10 cellular contexts compared by ENCODE assay signal in the genomic region with DNA sequence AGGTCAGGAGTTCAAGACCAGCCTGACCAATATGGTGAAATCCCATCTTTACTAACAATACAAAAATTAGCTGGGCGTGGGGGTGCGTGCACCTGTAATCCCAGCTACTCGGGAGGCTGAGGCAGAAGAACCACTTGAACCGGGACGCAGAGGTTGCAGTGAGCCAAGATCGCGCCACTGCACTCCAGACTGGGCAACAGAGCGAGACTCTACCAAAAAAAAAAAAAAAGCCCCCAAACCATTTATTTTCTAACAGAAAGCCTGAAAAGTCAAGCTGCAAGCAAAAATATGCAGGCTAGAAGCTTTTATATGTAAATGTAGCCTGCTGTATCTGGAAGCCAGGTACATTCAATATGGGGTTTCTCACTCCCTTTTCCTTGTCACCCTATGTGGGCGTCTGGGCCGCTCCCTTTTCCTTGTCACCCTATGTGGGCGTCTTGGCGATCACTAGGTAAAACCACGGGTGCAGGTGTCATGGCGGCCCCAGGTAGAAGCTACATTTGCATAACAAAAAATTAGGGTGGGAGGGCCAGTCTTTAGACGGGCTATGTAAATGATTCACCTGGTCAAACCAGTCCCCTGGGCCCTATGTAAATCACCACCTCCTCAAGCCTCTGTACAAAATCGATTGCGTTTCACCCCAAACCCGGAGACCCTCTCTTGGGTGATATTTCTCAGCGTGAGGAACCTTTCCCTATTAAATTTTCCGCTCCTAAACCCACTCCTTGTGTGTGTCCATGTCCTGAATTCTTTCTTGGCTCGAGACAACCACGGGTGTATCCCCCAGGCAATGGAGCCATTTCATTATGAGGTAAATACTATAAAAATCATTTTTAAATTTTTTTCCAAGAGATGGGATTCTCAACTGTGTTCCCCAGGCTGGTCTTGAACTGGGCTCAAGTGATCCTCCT. TPM values are rescaled to one million over a fixed set of nuclear protein-coding genes. Genes with fewer than 3 reads are reported as not detected.
DNase-seq lines count a peak whose midpoint lies in the region; ATAC-seq, FAIRE-seq and TF ChIP-seq lines count a peak whose summit lies in the region.
"Had no signal": no experiment of that assay in that cellular context is flagged by ENCODE, and none has a peak within 500 bp of the region (broad histone marks: within the 10 kb centered on the region; RNA-seq: fewer than 3 reads in every experiment).

No MANE protein-coding gene starts in this region.

- in situ Hi-C loops in HAP-1 (cut with MboI; ENCODE audit: low sequenced_read_pairs): loop anchor here (25.0 kb wide), 1 partner anchor 913 kb away; the partner anchor contains the start of gene RNASEH2B
- in situ Hi-C loops in astrocyte of the spinal cord (cut with HindIII; ENCODE audit: low sequenced_read_pairs): no loop called here

- peak overlapping the region; percentile 76; the same call in 2 of the 3 replicates for H3K4me3 ChIP-seq in A549
- H3K4me3 ChIP-seq in HAP-1: peak overlapping the region; percentile 95; the same call in 1 of the 2 replicates
- H3K4me3 ChIP-seq in astrocyte of the spinal cord (ENCODE audit: low read depth, low read length): peak overlapping the region; percentile 90
- H3K4me3 ChIP-seq in mesodermal cell (ENCODE audit: extremely low read depth, insufficient read depth, low read length, poor library complexity, severe bottlenecking): peak overlapping the region; percentile 79
- no peak overlapping the region for H3K4me3 ChIP-seq in ovary

- TF ChIP-seq POLR2A in A549 (IDR thresholded peaks at IDR 0.05; ENCODE audit: low read length): no peak
- TF ChIP-seq POLR2A in ovary (IDR thresholded peaks at IDR 0.05): no peak

- no peak for ATAC-seq in A549

- DNase-seq in A549 (ENCODE audit: low read depth in 1 of 2, low spot score in 1 of 2) (no peak), HAP-1 (ENCODE audit: low spot score in 2 of 2) (no peak), astrocyte of the spinal cord (ENCODE audit: low read depth, low spot score) (no peak), NCI-H2171 treated with DMSO at 0.1 percent for 48 hours (lab: John Stamatoyannopoulos, UW) (no peak), cerebellar nuclear complex (lab: John Stamatoyannopoulos, UW) (no peak), CD1c-positive myeloid dendritic cell (ENCODE audit: extremely low spot score) (no peak), ovary (no peak)
- DNase-seq: GDM1, NCI-H187 treated with DMSO at 0.1 percent for 48 hours had no signal

- peak overlapping the region; percentile 99 for H3K4me2 ChIP-seq in A549

- TF ChIP-seq EP300 in A549 (IDR thresholded peaks at IDR 0.05): no peak
- no peak for TF ChIP-seq EP300 in ovary (IDR thresholded peaks at IDR 0.05)

- no peak for FAIRE-seq in A549 (lab: Jason Lieb, UNC)

- TF ChIP-seq CTCF in A549 (IDR thresholded peaks at IDR 0.05): no peak
- TF ChIP-seq CTCF in astrocyte of the spinal cord (IDR thresholded peaks at IDR 0.05; ENCODE audit: low read depth, low read length): no peak
- no peak for TF ChIP-seq CTCF in ovary (IDR thresholded peaks at IDR 0.05)

- no peak overlapping the region for H3K27ac ChIP-seq in A549
- no peak overlapping the region for H3K27ac ChIP-seq in mesodermal cell (ENCODE audit: low read depth, low read length, severe bottlenecking)
- H3K27ac ChIP-seq in ovary: no peak overlapping the region

- H3K36me3 ChIP-seq in HAP-1 (replicated peaks) (peaks cover 46% of the 10 kb centered on the region), mesodermal cell (ENCODE audit: control insufficient read depth, insufficient read depth, low read length) (peaks cover 48% of the 10 kb centered on the region), ovary (no peaks in the 10 kb centered on the region)

- H3K9me3 ChIP-seq in A549 (no peaks in the 10 kb centered on the region), HAP-1 (no peaks in the 10 kb centered on the region), mesodermal cell (ENCODE audit: control insufficient read depth, low read length) (no peaks in the 10 kb centered on the region), ovary (no peaks in the 10 kb centered on the region)

- no peak for TF ChIP-seq RAD21 in A549 (conservative IDR thresholded peaks at IDR 0.05 in 1 of 2, IDR thresholded peaks at IDR 0.05 in 1 of 2)

- H3K27me3 ChIP-seq in HAP-1 (ENCODE audit: low read depth): no peaks in the 10 kb centered on the region
- H3K27me3 ChIP-seq in ovary: no peaks in the 10 kb centered on the region

- WGBS in A549 (ENCODE audit: missing lambda C conversion rate): 84% methylated on average over 20 of the region's 22 CpGs
- 83 to 84% methylated on average over 8 to 13 of the region's 22 CpGs for WGBS in mesodermal cell (ENCODE audit: insufficient coverage in 2 of 2), 2 experiments
- WGBS in ovary, 3 donors: 79 to 86% (median 80%) methylated on average over 22 of the region's 22 CpGs

- POLR2A ChIA-PET in A549 (lab: Yijun Ruan, JAX): interaction anchor here (2.7 kb wide), 1 partner anchor 126 kb away, joined by 16 read pairs; no protein-coding TSS in a partner anchor

- H3K4me1 ChIP-seq in A549: peaks cover 24% of the 10 kb centered on the region
- H3K4me1 ChIP-seq in HAP-1: peaks cover 18% of the 10 kb centered on the region
- peaks cover 16% of the 10 kb centered on the region for H3K4me1 ChIP-seq in mesodermal cell (ENCODE audit: control insufficient read depth, insufficient read depth, low read length, poor library complexity, severe bottlenecking)
- peaks cover 3% of the 10 kb centered on the region for H3K4me1 ChIP-seq in ovary (ENCODE audit: insufficient read depth)

- CTCF ChIA-PET in A549 (lab: Yijun Ruan, JAX): interaction anchor here (0.6 to 2.6 kb wide), 4 partner anchors 82 to 802 kb away, joined by 3 to 22 read pairs (median 6); no protein-coding TSS in a partner anchor

- intact Hi-C loops in ovary (cut with DNase I): loop anchor here in 2 of 4 donors (5.0 to 10.0 kb wide), 3 partner anchors 64 to 128 kb away; partner anchors contain the start of gene SPRYD7 (in 1 of the 2)

TF ChIP-seq in A549, 52 proteins besides CTCF, POLR2A, EP300 and RAD21:
- TF ChIP-seq JUNB (IDR thresholded peaks at IDR 0.05) (no peak), TP53 (CRISPR knock-in tag; IDR thresholded peaks at IDR 0.05) (no peak)

RNA-seq across cellular contexts. Expression of gene TRIM13, which starts 2.1 kb away (rescaled TPM):
- 22.4 and 23.0 TPM in 2 replicates for polyA plus RNA-seq in A549 (2011; rRNA removed)
- 4.9 and 5.4 TPM in 2 replicates for polyA plus RNA-seq in A549 (2012; cell fraction: cytosol; rRNA removed)
- polyA plus RNA-seq in A549 (2012; cell fraction: nucleus; rRNA removed): 3.2 and 5.2 TPM in 2 replicates
- 10.2 to 12.5 TPM (median 10.9 TPM) in 3 replicates for polyA plus RNA-seq in A549 (2017; fragmentation: RNase III; extraction: RNeasy Plus Mini Kit Qiagen cat#74134 plus additional on column Dnase treatment)
- polyA minus RNA-seq in A549 (2011; rRNA and poly(A)+ RNA removed): 8.7 and 10.4 TPM in 2 replicates
- 37.4 TPM for polyA plus RNA-seq in mesodermal cell (2013, experiment 1 of 2)
- polyA plus RNA-seq in mesodermal cell (2013, experiment 2 of 2): 35.8 TPM
- total RNA-seq in ovary: 10 to 100 TPM; 14.5 to 27.9 (median 25.5) TPM
- 10 to 100 TPM; 20.1 to 23.6 TPM for polyA plus RNA-seq in ovary

RNA-seq across cellular contexts. Expression of gene KCNRG, which starts 16.3 kb away (rescaled TPM):
- polyA plus RNA-seq in A549 (2011; rRNA removed) (1.4 and 1.5 TPM in 2 replicates), A549 (2017; fragmentation: RNase III; extraction: RNeasy Plus Mini Kit Qiagen cat#74134 plus additional on column Dnase treatment) (0.29 to 0.63 TPM (median 0.53 TPM) in 3 replicates), ovary (under 1 TPM; 0.42 to 0.46 TPM)
- polyA plus RNA-seq in A549 (2012; cell fraction: cytosol; rRNA removed): 0.17 and 0.28 TPM in 2 replicates
- 0.29 and 0.34 TPM in 2 replicates for polyA plus RNA-seq in A549 (2012; cell fraction: nucleus; rRNA removed)
- polyA minus RNA-seq in A549 (2011; rRNA and poly(A)+ RNA removed): 2.2 and 3.1 TPM in 2 replicates
- 0.70 TPM for polyA plus RNA-seq in mesodermal cell (2013, experiment 1 of 2)
- 0.66 TPM for polyA plus RNA-seq in mesodermal cell (2013, experiment 2 of 2)
- 1 to 10 TPM in 4 of 7 donors, under 1 TPM in 3; 0.23 to 7.9 (median 1.1) TPM for total RNA-seq in ovary
